ENCODE assay signal across 8 cellular contexts in genomic region chr22:39153220-39153860, GRCh38. TPM values are rescaled to one million over a fixed set of nuclear protein-coding genes. Genes with fewer than 3 reads are reported as not detected.
A peak's percentile ranks its signal among the peaks of the same experiment; 100 is the strongest.
DNase-seq lines count a peak whose midpoint lies in the region; ATAC-seq and TF ChIP-seq lines count a peak whose summit lies in the region.

No MANE protein-coding gene starts in this region.

- H3K4ac ChIP-seq in IMR-90 (ENCODE audit: low read depth, low read length) = peak overlapping the region; percentile 77

- peaks cover 2 to 3% of the 10 kb centered on the region in 2 experiments; a peak in 2 of 4 replicates for H3K79me1 ChIP-seq in IMR-90 (ENCODE audit: low read depth in 1 of 2, low read length in 2 of 2)

- dilution Hi-C loops in IMR-90 (cut with HindIII; ENCODE audit: low sequenced_read_pairs, unreplicated experiment) = no loop called here

- H3K4me1 ChIP-seq in IMR-90 (ENCODE audit: control insufficient read depth, insufficient read depth, low read length) = 0 out of 2 replicates have a peak, but pooled peaks cover 2% of the 10 kb centered on the region

- H3K56ac ChIP-seq in IMR-90 (ENCODE audit: extremely low read depth, insufficient read depth, low read length) = no peak overlapping the region

- 0 out of 2 replicates have a peak, but pooled peaks cover 2% of the 10 kb centered on the region for H3K36me3 ChIP-seq in IMR-90 (ENCODE audit: control insufficient read depth, insufficient read depth, low read length)

- no TSS peak for BruUV-seq in IMR-90 (replicated peaks; lab: Mats Ljungman, UMichigan)

- no peak overlapping the region for H2BK15ac ChIP-seq in IMR-90 (ENCODE audit: low read depth, low read length)

- in situ Hi-C loops in IMR-90 (cut with MboI; ENCODE audit: low sequenced_read_pairs) = loop anchor here (25.0 kb wide), 1 partner anchor 884 kb away; no protein-coding TSS in a partner anchor

- no peak overlapping the region; the same call in 1 of the 2 replicates for H3K27ac ChIP-seq in IMR-90 (ENCODE audit: insufficient read depth, low read length)

- H3K9me3 Mint-ChIP-seq in dendritic cell treated with granulocyte-macrophage colony-stimulating factor and Interleukin-4, amounts not matched to agents 40 ng/mL and 50 ng/mL, for 4 days = no peaks in the 10 kb centered on the region
- no peaks in the 10 kb centered on the region for H3K9me3 Mint-ChIP-seq in natural killer cell

- no peak for DNase-seq in GM12864 (ENCODE audit: low read depth)
- no peak for DNase-seq in IMR-90
- no peak for DNase-seq in natural killer cell
- DNase-seq in NCI-H1092 treated with DMSO at 0.1 percent for 48 hours (lab: John Stamatoyannopoulos, UW) = no peak
- no peak for DNase-seq in NCI-H526 treated with DMSO at 0.1 percent for 48 hours (lab: John Stamatoyannopoulos, UW)
- DNase-seq in CD1c-positive myeloid dendritic cell (ENCODE audit: extremely low spot score) = no peak

- H3K36me3 Mint-ChIP-seq in dendritic cell treated with granulocyte-macrophage colony-stimulating factor and Interleukin-4, amounts not matched to agents 40 ng/mL and 50 ng/mL, for 4 days (ENCODE audit: low read depth) = peaks cover 23% of the 10 kb centered on the region
- H3K36me3 Mint-ChIP-seq in natural killer cell = no peaks in the 10 kb centered on the region

- TF ChIP-seq CTCF in GM12864 (IDR thresholded peaks at IDR 0.05; ENCODE audit: low read depth, low read length, missing control alignments) = no peak
- TF ChIP-seq CTCF in IMR-90 (conservative IDR thresholded peaks at IDR 0.05; ENCODE audit: low read depth, low read length) = no peak
- TF ChIP-seq CTCF in natural killer cell (IDR thresholded peaks at IDR 0.05) = no peak

- WGBS in IMR-90 (ENCODE audit: extremely low coverage in 2 of 2, insufficient read length in 1 of 2), 2 experiments = 6% methylated on average over 39 of the region's 44 CpGs; no CpG with 5 or more reads in 1 of the 2 experiments

- H4K8ac ChIP-seq in IMR-90 (ENCODE audit: low read depth in 2 of 2, low read length in 2 of 2) = peak overlapping the region; percentile 16 to 47; a peak in 2 of 4 replicates

- peak; percentile 1; the same call in 1 of the 2 replicates for ATAC-seq in IMR-90 (ENCODE audit: low read depth)
- ATAC-seq in natural killer cell = peak in 1 of 3 donors; percentile 1
- no peak for ATAC-seq in GM19324 (IDR thresholded peaks at IDR 0.05; ENCODE audit: low FRiP score, unreplicated experiment)

- CTCF ChIA-PET in IMR-90 (lab: Yijun Ruan, JAX) = no interaction called here

- H3K4me2 ChIP-seq in IMR-90 (ENCODE audit: low read depth, low read length) = peak overlapping the region; percentile 88

- H4K5ac ChIP-seq in IMR-90 (ENCODE audit: low read depth, low read length) = 0 out of 2 replicates have a peak overlapping the region, but pooled peaks have one; percentile 10

- H2BK5ac ChIP-seq in IMR-90 (ENCODE audit: low read depth, low read length, poor library complexity, severe bottlenecking) = no peak overlapping the region

- peak overlapping the region; percentile 73 for H2AK9ac ChIP-seq in IMR-90 (replicated peaks; ENCODE audit: low read depth, low read length, poor library complexity)

- H3K4me1 Mint-ChIP-seq in dendritic cell treated with granulocyte-macrophage colony-stimulating factor and Interleukin-4, amounts not matched to agents 40 ng/mL and 50 ng/mL, for 4 days (ENCODE audit: low read depth) = peaks cover 46% of the 10 kb centered on the region
- peaks cover 15 to 32% of the 10 kb centered on the region in 2 donors for H3K4me1 Mint-ChIP-seq in natural killer cell

- no peak for TF ChIP-seq POLR2A in IMR-90 (IDR thresholded peaks at IDR 0.05; ENCODE audit: low read depth, low read length)

- no peak overlapping the region for H2BK20ac ChIP-seq in IMR-90 (ENCODE audit: low read depth, low read length)

- no peaks in the 10 kb centered on the region for H4K20me1 ChIP-seq in IMR-90 (ENCODE audit: insufficient read depth, low read length)

- H3K27me3 Mint-ChIP-seq in dendritic cell treated with granulocyte-macrophage colony-stimulating factor and Interleukin-4, amounts not matched to agents 40 ng/mL and 50 ng/mL, for 4 days = peaks cover 52% of the 10 kb centered on the region
- no peaks in the 10 kb centered on the region for H3K27me3 Mint-ChIP-seq in natural killer cell (ENCODE audit: low read depth in 2 of 2)

- H3K23ac ChIP-seq in IMR-90 (ENCODE audit: low read depth, low read length) = peak overlapping the region; percentile 17; the same call in 1 of the 2 replicates

- H3K4me3 ChIP-seq in GM12864 (ENCODE audit: low read depth, low read length) (peak overlapping the region; percentile 66), IMR-90 (ENCODE audit: insufficient read depth, low read depth, low read length) (peak overlapping the region; percentile 47)

- H3K18ac ChIP-seq in IMR-90 (ENCODE audit: low read depth, low read length) = no peak overlapping the region

- H4K91ac ChIP-seq in IMR-90 (ENCODE audit: insufficient read depth, low read depth, low read length) = no peak overlapping the region

- H3K9me1 ChIP-seq in IMR-90 (ENCODE audit: insufficient read depth, low read length) = no peaks in the 10 kb centered on the region

- H3K27me3 ChIP-seq in IMR-90 (ENCODE audit: control insufficient read depth, insufficient read depth, low read length) = peaks cover 37% of the 10 kb centered on the region

- no peak overlapping the region for H2AK5ac ChIP-seq in IMR-90 (ENCODE audit: low read depth, low read length)

- 0 out of 2 replicates have a peak overlapping the region, but pooled peaks have one; percentile 72 for H3K14ac ChIP-seq in IMR-90 (replicated peaks; ENCODE audit: low read depth, low read length)

- peak overlapping the region; percentile 77 for H3K27ac Mint-ChIP-seq in dendritic cell treated with granulocyte-macrophage colony-stimulating factor and Interleukin-4, amounts not matched to agents 40 ng/mL and 50 ng/mL, for 4 days
- H3K27ac Mint-ChIP-seq in natural killer cell = peak overlapping the region; percentile 84 to 98

- no peak for TF ChIP-seq RAD21 in IMR-90 (IDR thresholded peaks at IDR 0.05; ENCODE audit: low read length)

- H3K4me3 Mint-ChIP-seq in dendritic cell treated with granulocyte-macrophage colony-stimulating factor and Interleukin-4, amounts not matched to agents 40 ng/mL and 50 ng/mL, for 4 days = peak overlapping the region; percentile 70
- H3K4me3 Mint-ChIP-seq in natural killer cell = peak overlapping the region; percentile 87

- no peak overlapping the region for H2BK120ac ChIP-seq in IMR-90 (ENCODE audit: low read depth, low read length)

- H3K9me3 ChIP-seq in IMR-90 (ENCODE audit: control insufficient read depth, insufficient read depth, low read length) = peaks cover 3% of the 10 kb centered on the region; the same call in 1 of the 2 replicates

- H2AFZ ChIP-seq in IMR-90 (replicated peaks; ENCODE audit: low read length, poor library complexity) = peak overlapping the region; percentile 97

- peak overlapping the region; percentile 29 for H3K9ac ChIP-seq in IMR-90 (ENCODE audit: low read depth, low read length)

- intact Hi-C loops in IMR-90 (cut with micrococcal nuclease) (no loop called here), natural killer cell (cut with micrococcal nuclease) (loop anchor here (2.0 to 5.0 kb wide), 2 partner anchors 17 to 281 kb away; partner anchors contain the start of gene CBX6)
- intact Hi-C loops in dendritic cell treated with granulocyte-macrophage colony-stimulating factor and Interleukin-4, amounts not matched to agents 40 ng/mL and 50 ng/mL, for 4 days (cut with micrococcal nuclease) = no loop called here

- POLR2A ChIA-PET in IMR-90 (lab: Charles Lee; ENCODE audit: unreplicated experiment) = no interaction called here

TF ChIP-seq in IMR-90, 13 proteins besides CTCF, POLR2A, EP300 and RAD21 (continues in another document):
- TF ChIP-seq RFX5 (IDR thresholded peaks at IDR 0.05; ENCODE audit: low read depth, low read length) (no peak), MXI1 (IDR thresholded peaks at IDR 0.05; ENCODE audit: borderline replicate concordance, low read depth, low read length) (no peak), SMC3 (IDR thresholded peaks at IDR 0.05; ENCODE audit: low read depth, low read length) (no peak), FOS (IDR thresholded peaks at IDR 0.05; ENCODE audit: low read depth, low read length) (no peak), MAFK (IDR thresholded peaks at IDR 0.05; ENCODE audit: low read depth, low read length) (no peak), BHLHE40 (IDR thresholded peaks at IDR 0.05; ENCODE audit: low read depth, low read length) (no peak), MAZ (IDR thresholded peaks at IDR 0.05; ENCODE audit: borderline replicate concordance, low read depth, low read length) (no peak), ELK1 (IDR thresholded peaks at IDR 0.05; ENCODE audit: borderline replicate concordance, low read depth, low read length) (no peak), USF2 (IDR thresholded peaks at IDR 0.05; ENCODE audit: low read depth, low read length) (no peak), NFE2L2 (IDR thresholded peaks at IDR 0.05; ENCODE audit: low read depth, low read length) (no peak)

RNA-seq across cellular contexts. Expression of gene CBX7, which starts 0.9 kb away (rescaled TPM):
- total RNA-seq in IMR-90 (2012; rRNA removed) = 0.56 and 0.90 TPM in 2 replicates
- polyA plus RNA-seq in IMR-90 (2012; rRNA removed) = 3.4 and 3.6 TPM in 2 replicates
- polyA plus RNA-seq in IMR-90 (2012; cell fraction: cytosol; rRNA removed) = 1.9 and 2.8 TPM in 2 replicates
- polyA plus RNA-seq in IMR-90 (2012; cell fraction: nucleus; rRNA removed; ENCODE audit: low replicate concordance) = 13.5 and 15.7 TPM in 2 replicates
- 10 to 100 TPM; 49.6 to 52.9 (median 50.0) TPM for total RNA-seq in natural killer cell

RNA-seq across cellular contexts. Expression of gene APOBEC3H, which starts 56.3 kb away (rescaled TPM):
- total RNA-seq in IMR-90 (2012; rRNA removed) = 0.18 TPM in 1 of 2 replicates, not detected in the other
- polyA plus RNA-seq in IMR-90 (2012; rRNA removed) = not detected in 2 replicates
- polyA plus RNA-seq in IMR-90 (2012; cell fraction: cytosol; rRNA removed) = 0.09 TPM in 1 of 2 replicates, not detected in the other
- 0.60 TPM in 1 of 2 replicates, not detected in the other for polyA plus RNA-seq in IMR-90 (2012; cell fraction: nucleus; rRNA removed; ENCODE audit: low replicate concordance)
- 10 to 100 TPM; 14.1 to 17.0 (median 14.6) TPM for total RNA-seq in natural killer cell

Comparison
In these comparisons a context has a peak if more than half of its experiments do, and no peak if none do; other contexts are left out.
1. RNA of gene CBX7, which starts 0.9 kb away (total RNA-seq): 49.6 to 52.9 TPM in natural killer cell; 0.56 to 0.90 TPM in IMR-90; every median in the first group is over 10 times any median in the second.
2. RNA of gene APOBEC3H, which starts 56.3 kb away (total RNA-seq): 14.1 to 17.0 TPM in natural killer cell; 0.18 TPM in IMR-90; every median in the first group is over 10 times any median in the second.